15 cellular contexts compared by ENCODE assay signal in the genomic region with DNA sequence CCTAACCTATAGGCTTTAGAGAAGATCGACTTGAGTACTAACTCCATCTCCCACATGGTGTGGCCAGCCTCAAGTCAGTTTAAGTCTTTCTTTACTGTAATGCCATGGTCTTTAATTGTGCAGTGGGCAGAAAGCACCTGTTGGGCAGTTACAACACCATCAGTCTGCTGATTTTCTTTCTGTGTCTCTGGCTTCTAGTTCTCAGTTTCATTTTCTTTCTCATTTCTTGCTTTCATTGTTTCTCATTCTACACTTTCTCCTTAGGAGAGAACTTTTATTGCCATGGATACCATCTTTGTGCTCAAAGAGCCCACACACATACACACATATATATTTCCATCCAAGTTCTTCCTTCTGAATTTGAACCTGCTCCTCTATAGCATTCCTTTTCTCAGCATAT.
DNase-seq lines count a peak whose midpoint lies in the region; ATAC-seq and TF ChIP-seq lines count a peak whose summit lies in the region.
"Had no signal": no experiment of that assay in that cellular context is flagged by ENCODE, and none has a peak within 500 bp of the region (broad histone marks: within the 10 kb centered on the region; RNA-seq: fewer than 3 reads in every experiment).

No MANE protein-coding gene starts in this region.

- no peaks in the 10 kb centered on the region for H3K79me2 ChIP-seq in DND-41 (ENCODE audit: insufficient read depth, low read length)

- peak overlapping the region; percentile 25 for H2AFZ ChIP-seq in DND-41 (ENCODE audit: low read depth, low read length)

- no peak for TF ChIP-seq CTCF in DND-41 (IDR thresholded peaks at IDR 0.05; ENCODE audit: borderline replicate concordance, extremely low read depth, low read length, poor library complexity, severe bottlenecking)

- H3K9ac ChIP-seq in DND-41 (ENCODE audit: low read depth, low read length): no peak overlapping the region

- ATAC-seq in DND-41 (ENCODE audit: insufficient read depth, low read depth) (no peak), GM19043 (IDR thresholded peaks at IDR 0.05; ENCODE audit: low read depth, unreplicated experiment) (peak; percentile 90), HG02623 (IDR thresholded peaks at IDR 0.05; ENCODE audit: unreplicated experiment) (peak; percentile 92), HG03432 (IDR thresholded peaks at IDR 0.05; ENCODE audit: unreplicated experiment) (peak; percentile 98)
- ATAC-seq: psoas muscle had no signal

- H3K4me2 ChIP-seq in DND-41 (ENCODE audit: insufficient read depth, low read length): no peak overlapping the region

- H4K20me1 ChIP-seq in DND-41 (ENCODE audit: insufficient read depth, low read length): no peaks in the 10 kb centered on the region

- H3K9me3 ChIP-seq in DND-41 (ENCODE audit: insufficient read depth, low read length, severe bottlenecking): no peaks in the 10 kb centered on the region
- H3K9me3 ChIP-seq: psoas muscle had no signal

- no peak overlapping the region for H3K27ac ChIP-seq in DND-41 (ENCODE audit: low read length)
- H3K27ac ChIP-seq: psoas muscle had no signal

- H3K36me3 ChIP-seq in DND-41 (ENCODE audit: insufficient read depth, low read length): no peaks in the 10 kb centered on the region

- H3K27me3 ChIP-seq in DND-41 (ENCODE audit: insufficient read depth, low read length, poor library complexity): no peaks in the 10 kb centered on the region
- H3K27me3 ChIP-seq: dorsolateral prefrontal cortex had no signal

- no peaks in the 10 kb centered on the region for H3K4me1 ChIP-seq in DND-41 (ENCODE audit: insufficient read depth, low read length)
- H3K4me1 ChIP-seq: psoas muscle had no signal

- H3K4me3 ChIP-seq in DND-41 (ENCODE audit: low read depth in 1 of 2, low read length in 2 of 2): no peak overlapping the region
- H3K4me3 ChIP-seq: dorsolateral prefrontal cortex, psoas muscle had no signal

- no peak for DNase-seq in DND-41
- no peak for DNase-seq in HuH-7 (ENCODE audit: low spot score)
- DNase-seq in NCI-H2029 treated with DMSO at 0.1 percent for 48 hours (lab: John Stamatoyannopoulos, UW): no peak
- no peak for DNase-seq in epidermal melanocyte (ENCODE audit: insufficient read length, low spot score)
- DNase-seq in stimulated activated CD4-positive, alpha-beta T cell treated with anti-CD3 and anti-CD28 coated beads, Interleukin-4, amount 100 ng/mL, for 4 hours: no peak
- DNase-seq: activated CD4-positive, CD25-positive, alpha-beta regulatory T cell; activated naive CD4-positive, alpha-beta T cell treated with anti-CD3 and anti-CD28 coated beads for 36 hours; dorsolateral prefrontal cortex; glutamatergic neuron; mammary epithelial cell; psoas muscle; SHP77 treated with DMSO at 0.1 percent for 48 hours had no signal
